Comparison of ENCODE assay signal across 10 cellular contexts in genomic region chr20:17854307-17854903, GRCh38.
DNase-seq lines count a peak whose midpoint lies in the region; ATAC-seq, FAIRE-seq and TF ChIP-seq lines count a peak whose summit lies in the region.
"Had no signal": no experiment of that assay in that cellular context is flagged by ENCODE, and none has a peak within 500 bp of the region (broad histone marks: within the 10 kb centered on the region; RNA-seq: fewer than 3 reads in every experiment).

No MANE protein-coding gene starts in this region.

- no peak overlapping the region for H3K27ac ChIP-seq in Peyer's patch
- H3K27ac ChIP-seq: 22Rv1 had no signal

- intact Hi-C loops in sciatic nerve (cut with DNase I) = no loop called here

- ATAC-seq in sciatic nerve = peak; percentile 62

- DNase-seq in DMS 273 (lab: John Stamatoyannopoulos, UW; ENCODE audit: unreplicated experiment) = peak; percentile 66
- DNase-seq in DMS 273 treated with DMSO at 0.1 percent for 48 hours (lab: John Stamatoyannopoulos, UW) = no peak
- peak in 2 of 3 donors; percentile 71 to 79 for DNase-seq in Peyer's patch
- DNase-seq in frontal cortex (ENCODE audit: low spot score in 2 of 2) = peak; percentile 32 to 36
- DNase-seq in sciatic nerve (ENCODE audit: low spot score) = no peak
- DNase-seq in NCI-H1092 (lab: John Stamatoyannopoulos, UW) = no peak
- no peak for DNase-seq in NAMALWA (ENCODE audit: low spot score)
- DNase-seq in occipital lobe (lab: John Stamatoyannopoulos, UW) = no peak
- DNase-seq: activated CD8-positive, alpha-beta memory T cell treated with anti-CD3 and anti-CD28 coated beads, Interleukin-2, amount 50 U/mL, for 4 hours had no signal

- no peaks in the 10 kb centered on the region for H3K27me3 ChIP-seq in Peyer's patch

- TF ChIP-seq CTCF in Peyer's patch (IDR thresholded peaks at IDR 0.05) = no peak

- H3K9me3 ChIP-seq in Peyer's patch = no peaks in the 10 kb centered on the region

- no peak for TF ChIP-seq POLR2A in Peyer's patch (IDR thresholded peaks at IDR 0.05)

- H3K4me3 ChIP-seq in Peyer's patch = no peak overlapping the region

- H3K36me3 ChIP-seq in Peyer's patch = no peaks in the 10 kb centered on the region

- peaks cover 0 to 24% (median 12%) of the 10 kb centered on the region in 4 donors for H3K4me1 ChIP-seq in Peyer's patch

- FAIRE-seq in frontal cortex (lab: Jason Lieb, UNC) = no peak

Comparison
In these comparisons a context has a peak if more than half of its experiments do, and no peak if none do; other contexts are left out.
1. DNase-seq: peak in DMS 273 (single experiment), Peyer's patch (2 of 3) and frontal cortex (2 of 2); none in DMS 273 treated with DMSO at 0.1 percent for 48 hours (single experiment), sciatic nerve (single experiment), NCI-H1092 (single experiment), NAMALWA (single experiment) and occipital lobe (single experiment).